17 cellular contexts compared by ENCODE assay signal in the genomic region with DNA sequence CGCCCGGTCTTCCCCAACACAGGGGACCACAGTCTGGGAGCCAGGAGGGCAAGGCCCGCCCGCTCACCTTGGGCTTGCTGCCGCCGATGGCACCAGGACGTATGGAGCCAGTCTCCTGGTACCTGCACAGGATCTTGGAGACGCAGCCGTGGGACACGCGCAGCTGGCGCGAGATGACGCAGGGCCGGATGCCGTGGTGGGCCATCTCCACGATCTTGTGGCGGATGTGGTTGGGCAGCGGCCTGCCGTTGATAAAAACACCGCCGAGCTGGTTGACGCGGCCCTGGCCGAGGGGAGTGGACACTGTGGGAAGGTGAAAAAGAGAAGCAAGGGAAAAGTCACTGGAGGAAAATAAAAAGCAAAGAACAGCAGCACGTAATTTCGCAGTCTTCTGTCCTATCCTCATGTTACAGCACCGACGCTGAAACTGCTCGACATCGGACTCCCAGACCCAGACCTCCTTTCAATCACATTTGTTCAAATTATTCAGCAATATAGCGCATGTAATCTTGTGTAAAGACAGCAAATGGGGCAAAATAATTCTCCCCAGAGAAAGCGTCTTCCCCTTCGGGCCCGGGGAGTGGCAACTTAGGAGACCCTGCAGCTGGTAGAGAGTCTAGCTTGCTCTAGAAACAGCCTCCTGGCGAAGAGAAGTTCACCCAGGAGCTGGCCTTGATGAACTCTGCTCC. TPM values are rescaled to one million over a fixed set of nuclear protein-coding genes. Genes with fewer than 3 reads are reported as not detected.
DNase-seq lines count a peak whose midpoint lies in the region; ATAC-seq, FAIRE-seq and TF ChIP-seq lines count a peak whose summit lies in the region.
"Had no signal": no experiment of that assay in that cellular context is flagged by ENCODE, and none has a peak within 500 bp of the region (broad histone marks: within the 10 kb centered on the region; RNA-seq: fewer than 3 reads in every experiment).

No MANE protein-coding gene starts in this region.

- TF ChIP-seq CTCF in cardiac muscle cell (IDR thresholded peaks at IDR 0.05; ENCODE audit: low read depth, low read length) = no peak

- H3K27ac Mint-ChIP-seq in activated naive CD8-positive, alpha-beta T cell treated with anti-CD3 and anti-CD28 coated beads for 36 hours = peak overlapping the region; percentile 34

- H3K4me1 ChIP-seq in cardiac muscle cell (ENCODE audit: low read depth) (peaks cover 6% of the 10 kb centered on the region), small intestine (ENCODE audit: control insufficient read depth in 2 of 2, insufficient read depth in 1 of 2, low read depth in 1 of 2, low read length in 1 of 2) (peaks cover 0 to 6% of the 10 kb centered on the region in 2 donors)

- intact Hi-C loops in left cardiac atrium (cut with DNase I) = no loop called here

- WGBS in small intestine, 3 donors = 6 to 10% (median 9%) methylated on average over 36 of the region's 36 CpGs

- H3K9me3 ChIP-seq in cardiac muscle cell (ENCODE audit: low read depth) (no peaks in the 10 kb centered on the region), small intestine (ENCODE audit: control insufficient read depth, low read depth) (no peaks in the 10 kb centered on the region)
- H3K9me3 ChIP-seq: adrenal gland had no signal

- DNase-seq in cardiac muscle cell (ENCODE audit: low read depth in 1 of 2, low spot score in 1 of 2) (no peak), left cardiac atrium (no peak), islet precursor cell (peak; percentile 86), HPDE6-E6E7 (ENCODE audit: extremely low spot score) (no peak), small intestine (no peak)
- DNase-seq in activated naive CD8-positive, alpha-beta T cell treated with anti-CD3 and anti-CD28 coated beads for 36 hours = no peak
- DNase-seq: activated CD4-positive, alpha-beta T cell treated with anti-CD3 and anti-CD28 coated beads, Interleukin-2, amount 50 U/mL, for 48 hours; adrenal gland; GDM1; mesenchymal stem cell; NCI-H2029 treated with DMSO at 0.1 percent for 48 hours; NK-92 treated with Interleukin-12 subunit alpha and Interleukin-12 subunit beta, amount 100 ng/mL, for 24 hours; trophoblast cell had no signal

- ATAC-seq in left cardiac atrium (no peak), GM18873 (IDR thresholded peaks at IDR 0.05; ENCODE audit: low FRiP score, unreplicated experiment) (no peak), GM21529 (IDR thresholded peaks at IDR 0.05; ENCODE audit: unreplicated experiment) (no peak)
- ATAC-seq: HepG2 had no signal

- peaks cover 20% of the 10 kb centered on the region for H3K4me1 Mint-ChIP-seq in activated naive CD8-positive, alpha-beta T cell treated with anti-CD3 and anti-CD28 coated beads for 36 hours

- H3K36me3 ChIP-seq in cardiac muscle cell = no peaks in the 10 kb centered on the region
- H3K36me3 ChIP-seq in small intestine (ENCODE audit: control insufficient read depth in 2 of 2, insufficient read depth in 2 of 2, low read length in 2 of 2) = no peaks in the 10 kb centered on the region
- H3K36me3 ChIP-seq: adrenal gland had no signal

- peaks cover 7% of the 10 kb centered on the region for H3K9me3 Mint-ChIP-seq in activated naive CD8-positive, alpha-beta T cell treated with anti-CD3 and anti-CD28 coated beads for 36 hours

- H3K36me3 Mint-ChIP-seq in activated naive CD8-positive, alpha-beta T cell treated with anti-CD3 and anti-CD28 coated beads for 36 hours = peaks cover 7% of the 10 kb centered on the region

- H3K27ac ChIP-seq in cardiac muscle cell = no peak overlapping the region
- H3K27ac ChIP-seq in small intestine (ENCODE audit: low read depth in 1 of 2, low read length in 1 of 2) = no peak overlapping the region
- H3K27ac ChIP-seq: adrenal gland had no signal

- H3K4me3 ChIP-seq in cardiac muscle cell = peak overlapping the region; percentile 43
- no peak overlapping the region for H3K4me3 ChIP-seq in small intestine (ENCODE audit: low read depth in 1 of 2, low read length in 2 of 2)

- H3K27me3 Mint-ChIP-seq in activated naive CD8-positive, alpha-beta T cell treated with anti-CD3 and anti-CD28 coated beads for 36 hours = peaks cover 100% of the 10 kb centered on the region

- no peak overlapping the region for H3K4me3 Mint-ChIP-seq in activated naive CD8-positive, alpha-beta T cell treated with anti-CD3 and anti-CD28 coated beads for 36 hours

- peaks cover 100% of the 10 kb centered on the region for H3K27me3 ChIP-seq in cardiac muscle cell
- H3K27me3 ChIP-seq in small intestine (ENCODE audit: control insufficient read depth in 2 of 2, insufficient read depth in 2 of 2, low read length in 2 of 2) = peaks cover 5 to 81% of the 10 kb centered on the region in 2 donors

- no peak for FAIRE-seq in small intestine (lab: Jason Lieb, UNC)
- FAIRE-seq: HepG2 had no signal

RNA-seq across cellular contexts. Expression of gene PAX3, which starts 1.7 kb away (rescaled TPM):
- total RNA-seq in cardiac muscle cell (7.7 and 19.3 TPM in 2 replicates), left cardiac atrium (under 1 TPM in 1 of 2 donors, not detected in 1; 0.84 TPM)
- polyA plus RNA-seq in cardiac muscle cell (8.0 and 8.8 TPM in 2 replicates), small intestine (not detected)
- not detected for total RNA-seq in activated naive CD8-positive, alpha-beta T cell treated with anti-CD3 and anti-CD28 coated beads for 36 hours
- total RNA-seq: adrenal gland, HepG2, renal cortical epithelial cell had no signal
- polyA plus RNA-seq: adrenal gland had no signal
